Comparison of ENCODE assay signal across 1 cellular context in genomic region chr1:45521413-45522323, GRCh38.
A peak's percentile ranks its signal among the peaks of the same experiment; 100 is the strongest.
TF ChIP-seq lines count a peak whose summit lies in the region.

TSS of gene PRDX1 (minus strand) at chr1:45521884. CDS start at chr1:45519043, 2,841 bp downstream.

TF ChIP-seq in HepG2, 621 proteins besides CTCF, POLR2A, EP300 and RAD21 (continued from another document and continues in another):
- TF ChIP-seq TRIM24 (CRISPR knock-in tag; IDR thresholded peaks at IDR 0.05) (no peak), ZIK1 (CRISPR knock-in tag; IDR thresholded peaks at IDR 0.05; ENCODE audit: borderline replicate concordance, low read depth) (peak; percentile 86; the same call in 1 of the 2 replicates), ZNF276 (CRISPR knock-in tag; IDR thresholded peaks at IDR 0.05; ENCODE audit: low read depth) (peak; percentile 85; the same call in 1 of the 2 replicates), STAT6 (CRISPR knock-in tag; IDR thresholded peaks at IDR 0.05; ENCODE audit: borderline replicate concordance) (no peak; the same call in none of the 2 replicates), ZNF597 (CRISPR knock-in tag; IDR thresholded peaks at IDR 0.05) (peak; percentile 53; the same call in 1 of the 2 replicates), RARG (CRISPR knock-in tag; IDR thresholded peaks at IDR 0.05; ENCODE audit: low read depth) (0 out of 2 replicates have a peak, but pooled peaks have one; percentile 87), LCORL (IDR thresholded peaks at IDR 0.05) (no peak), LCORL (CRISPR knock-in tag; IDR thresholded peaks at IDR 0.05) (peak; percentile 60), ZNF740 (CRISPR knock-in tag; IDR thresholded peaks at IDR 0.05) (0 out of 2 replicates have a peak, but pooled peaks have one; percentile 75), CERS6 (CRISPR knock-in tag; IDR thresholded peaks at IDR 0.05) (0 out of 2 replicates have a peak, but pooled peaks have one; percentile 14), PPARG (CRISPR knock-in tag; conservative IDR thresholded peaks at IDR 0.05) (peak; percentile 84), HOMEZ (CRISPR knock-in tag; IDR thresholded peaks at IDR 0.05; ENCODE audit: low read depth) (peak; percentile 83), ZNF441 (CRISPR knock-in tag; IDR thresholded peaks at IDR 0.05; ENCODE audit: borderline replicate concordance) (peak; percentile 83; the same call in 1 of the 2 replicates), MXD4 (CRISPR knock-in tag; IDR thresholded peaks at IDR 0.05) (peak; percentile 94), JARID2 (CRISPR knock-in tag; IDR thresholded peaks at IDR 0.05; ENCODE audit: insufficient replicate concordance) (peak; percentile 97), ZNF232 (CRISPR knock-in tag; IDR thresholded peaks at IDR 0.05; ENCODE audit: borderline replicate concordance) (peak; percentile 73; the same call in 1 of the 2 replicates), E2F1 (CRISPR knock-in tag; IDR thresholded peaks at IDR 0.05) (peak; percentile 74; the same call in 1 of the 2 replicates), ZNF773 (CRISPR knock-in tag; IDR thresholded peaks at IDR 0.05; ENCODE audit: borderline replicate concordance) (peak; percentile 96), ZKSCAN8 (CRISPR knock-in tag; IDR thresholded peaks at IDR 0.05; ENCODE audit: borderline replicate concordance) (peak; percentile 37; the same call in 1 of the 2 replicates), GATAD2A (CRISPR knock-in tag; IDR thresholded peaks at IDR 0.05) (peak; percentile 77), ZBTB8A (CRISPR knock-in tag; IDR thresholded peaks at IDR 0.05; ENCODE audit: borderline replicate concordance, low read depth) (no peak), ZNF605 (CRISPR knock-in tag; IDR thresholded peaks at IDR 0.05) (peak; percentile 86), DNMT3B (CRISPR knock-in tag; conservative IDR thresholded peaks at IDR 0.05) (peak; percentile 98), HIC2 (CRISPR knock-in tag; IDR thresholded peaks at IDR 0.05; ENCODE audit: low read depth) (0 out of 2 replicates have a peak, but pooled peaks have one; percentile 69), ZBTB39 (CRISPR knock-in tag; IDR thresholded peaks at IDR 0.05) (no peak), ZNF414 (CRISPR knock-in tag; IDR thresholded peaks at IDR 0.05) (peak; percentile 28; the same call in 1 of the 2 replicates), ZNF556 (CRISPR knock-in tag; IDR thresholded peaks at IDR 0.05; ENCODE audit: borderline replicate concordance) (peak; percentile 95; the same call in 1 of the 2 replicates), KMT2A (CRISPR knock-in tag; IDR thresholded peaks at IDR 0.05) (peak; percentile 96), ZNF580 (CRISPR knock-in tag; IDR thresholded peaks at IDR 0.05; ENCODE audit: borderline replicate concordance, low read depth) (peak; percentile 98), ATRX (CRISPR knock-in tag; IDR thresholded peaks at IDR 0.05; ENCODE audit: borderline replicate concordance) (no peak), ELF4 (CRISPR knock-in tag; IDR thresholded peaks at IDR 0.05; ENCODE audit: borderline replicate concordance) (no peak), KLF16 (CRISPR knock-in tag; IDR thresholded peaks at IDR 0.05) (peak; percentile 48 to 99; a peak in 3 of 4 replicates), SP2 (CRISPR knock-in tag; IDR thresholded peaks at IDR 0.05) (no peak), ZNF543 (CRISPR knock-in tag; IDR thresholded peaks at IDR 0.05) (peak; percentile 42; the same call in 1 of the 2 replicates), SNRNP70 (IDR thresholded peaks at IDR 0.05; ENCODE audit: low read depth, low read length) (no peak), HNRNPL (IDR thresholded peaks at IDR 0.05; ENCODE audit: low read depth, low read length) (peak; percentile 74), ZNF784 (CRISPR knock-in tag; IDR thresholded peaks at IDR 0.05; ENCODE audit: borderline replicate concordance) (peak; percentile 88; the same call in 1 of the 2 replicates), ZNF431 (CRISPR knock-in tag; IDR thresholded peaks at IDR 0.05; ENCODE audit: borderline replicate concordance, low read depth) (peak; percentile 97), ZNF710 (CRISPR knock-in tag; IDR thresholded peaks at IDR 0.05; ENCODE audit: borderline replicate concordance) (peak; percentile 70; the same call in 1 of the 2 replicates), PAWR (CRISPR knock-in tag; IDR thresholded peaks at IDR 0.05; ENCODE audit: borderline replicate concordance) (no peak; the same call in 1 of the 2 replicates)
